Comparison of ENCODE assay signal across 8 cellular contexts in the genomic region with DNA sequence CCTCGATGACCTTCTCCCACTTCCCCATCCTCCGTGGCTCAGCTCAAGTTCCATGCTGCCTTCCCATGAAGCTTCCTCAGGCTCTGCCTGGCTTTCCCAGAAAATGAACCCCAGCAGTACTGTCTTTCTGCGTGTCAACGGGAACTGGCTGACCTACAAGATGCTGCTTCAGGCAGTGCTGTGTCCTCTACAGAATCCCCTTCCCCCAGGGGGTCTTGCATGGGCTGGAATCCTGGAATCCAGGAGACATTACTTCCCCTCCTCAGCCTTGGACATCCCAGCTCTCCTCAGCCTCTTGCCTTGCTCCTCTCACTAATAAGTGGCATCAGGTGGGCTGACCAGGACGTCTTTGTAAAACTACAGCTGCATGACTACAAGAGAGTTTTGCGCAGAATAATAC. TPM values are rescaled to one million over a fixed set of nuclear protein-coding genes. Genes with fewer than 3 reads are reported as not detected.
DNase-seq lines count a peak whose midpoint lies in the region; ATAC-seq, FAIRE-seq and TF ChIP-seq lines count a peak whose summit lies in the region.

No MANE protein-coding gene starts in this region.

- no peaks in the 10 kb centered on the region for H3K36me3 Mint-ChIP-seq in naive B cell

- POLR2A ChIA-PET in K562 (lab: Yijun Ruan, JAX): interaction anchor here (0.6 to 6.2 kb wide), 3 partner anchors 9 to 19 kb away, joined by 3 to 55 read pairs (median 3); partner anchors contain the start of gene NBEAL2

- no peak for TF ChIP-seq EP300 in K562 (IDR thresholded peaks at IDR 0.05; ENCODE audit: low read length)

- TF ChIP-seq POLR2A in K562 (conservative IDR thresholded peaks at IDR 0.05) (no peak), testis (IDR thresholded peaks at IDR 0.05) (no peak)

- no peak for TF ChIP-seq CTCF in K562 (IDR thresholded peaks at IDR 0.05 in 2 of 3, conservative IDR thresholded peaks at IDR 0.05 in 1 of 3; ENCODE audit: insufficient read depth in 2 of 3, low read depth in 1 of 3, low read length in 3 of 3)
- no peak for TF ChIP-seq CTCF in testis (IDR thresholded peaks at IDR 0.05)

- H3K4me3 ChIP-seq in K562 (no peak overlapping the region), testis (no peak overlapping the region)

- ATAC-seq in Right ventricle myocardium inferior (no peak), left cardiac atrium (no peak), K562 (no peak), naive B cell (ENCODE audit: low read depth in 2 of 2) (no peak)

- 45% methylated on average over 6 of the region's 6 CpGs for WGBS in K562 (ENCODE audit: insufficient coverage, low coverage, missing lambda C conversion rate)
- 34 to 44% methylated on average over 6 of the region's 6 CpGs for WGBS in testis, 2 donors

- peak overlapping the region in 1 of 2 experiments; percentile 62; a peak in 2 of 4 replicates for H3K9ac ChIP-seq in K562 (ENCODE audit: insufficient read depth in 1 of 2, low read depth in 2 of 2, low read length in 2 of 2)

- H3K27me3 Mint-ChIP-seq in naive B cell: no peaks in the 10 kb centered on the region

- H4K20me1 ChIP-seq in K562 (replicated peaks; ENCODE audit: control insufficient read depth, insufficient read depth, low read length): peaks cover 60% of the 10 kb centered on the region

- H3K27ac Mint-ChIP-seq in naive B cell: peak overlapping the region; percentile 53 to 93 (median 91)

- H3K27me3 ChIP-seq in K562 (ENCODE audit: control insufficient read depth in 2 of 2, insufficient read depth in 2 of 2, low read length in 2 of 2) (no peaks in the 10 kb centered on the region), testis (no peaks in the 10 kb centered on the region)

- TF ChIP-seq RAD21 in K562 (CRISPR knock-in tag; conservative IDR thresholded peaks at IDR 0.05 in 1 of 2, IDR thresholded peaks at IDR 0.05 in 1 of 2): no peak

- peak; percentile 4 for DNase-seq in Right ventricle myocardium inferior (ENCODE audit: missing footprints)
- DNase-seq in left cardiac atrium: no peak
- no peak for DNase-seq in K562 (ENCODE audit: extremely low read depth in 1 of 4, low spot score in 3 of 4)
- DNase-seq in naive B cell: no peak
- DNase-seq in NCI-H2171 treated with DMSO at 0.1 percent for 48 hours (lab: John Stamatoyannopoulos, UW): no peak
- DNase-seq in testis: no peak
- DNase-seq in EL: no peak
- DNase-seq in inferior parietal cortex (ENCODE audit: extremely low spot score): no peak

- CTCF ChIA-PET in K562 (lab: Yijun Ruan, JAX; ENCODE audit: low intra/inter-chr PET ratio): no interaction called here

- FAIRE-seq in K562 (lab: Jason Lieb, UNC): no peak

- H3K4me2 ChIP-seq in K562 (ENCODE audit: insufficient read depth, low read length): peak overlapping the region; percentile 47

- intact Hi-C loops in Right ventricle myocardium inferior (cut with DNase I): no loop called here
- intact Hi-C loops in left cardiac atrium (cut with DNase I): loop anchor here in 1 of 2 donors (5.0 kb wide), 1 partner anchor 44 kb away; no protein-coding TSS in a partner anchor
- intact Hi-C loops in K562 (cut with micrococcal nuclease): no loop called here
- intact Hi-C loops in testis (cut with DNase I; ENCODE audit: low total_unique reads): no loop called here

- BruUV-seq in K562 (replicated peaks; lab: Mats Ljungman, UMichigan): no TSS peak

- H3K9me1 ChIP-seq in K562 (ENCODE audit: control insufficient read depth, insufficient read depth, low read length): peaks cover 41% of the 10 kb centered on the region

- peak overlapping the region; percentile 76 to 92 (median 86) for H3K4me3 Mint-ChIP-seq in naive B cell

- H3K4me1 Mint-ChIP-seq in naive B cell: peaks cover 66 to 98% (median 82%) of the 10 kb centered on the region in 3 donors

- H3K27ac ChIP-seq in K562 (ENCODE audit: extremely low read depth, low read depth, low read length): no peak overlapping the region; the same call in 2 of the 3 replicates
- H3K27ac ChIP-seq in testis: no peak overlapping the region

- no peak overlapping the region for H2AFZ ChIP-seq in K562 (ENCODE audit: low read depth, low read length)

- no peaks in the 10 kb centered on the region for H3K9me3 ChIP-seq in K562 (replicated peaks; ENCODE audit: control insufficient read depth, insufficient read depth, low read depth, low read length)
- no peaks in the 10 kb centered on the region for H3K9me3 ChIP-seq in testis

- in situ Hi-C loops in K562 (cut with MboI): no loop called here

- H3K36me3 ChIP-seq in K562 (ENCODE audit: control insufficient read depth, insufficient read depth, low read length) (peaks cover 70% of the 10 kb centered on the region), testis (ENCODE audit: low read depth, missing control alignments) (no peaks in the 10 kb centered on the region)

- peaks cover 98% of the 10 kb centered on the region for H3K79me2 ChIP-seq in K562 (ENCODE audit: control insufficient read depth, insufficient read depth, low read length)

- peaks cover 45 to 55% of the 10 kb centered on the region in 2 experiments for H3K4me1 ChIP-seq in K562 (replicated peaks in 1 of 2; ENCODE audit: control insufficient read depth in 2 of 2, insufficient read depth in 2 of 2, low read length in 2 of 2)
- H3K4me1 ChIP-seq in testis: peaks cover 49% of the 10 kb centered on the region

- no peaks in the 10 kb centered on the region for H3K9me3 Mint-ChIP-seq in naive B cell

TF ChIP-seq in K562, 482 proteins besides CTCF, POLR2A, EP300 and RAD21:
- TF ChIP-seq WHSC1 (IDR thresholded peaks at IDR 0.05; ENCODE audit: low read length) (peak; percentile 9), MEIS2 (IDR thresholded peaks at IDR 0.05; ENCODE audit: partially characterized antibody) (no peak), ZNF695 (CRISPR knock-in tag; IDR thresholded peaks at IDR 0.05) (no peak)
TF ChIP-seq in K562: peak in this region for 1.

RNA-seq across cellular contexts. Expression of gene CCDC12, which starts 5.4 kb away (rescaled TPM):
- 26.3 TPM for total RNA-seq in Right ventricle myocardium inferior
- 10 to 100 TPM; 24.2 to 38.4 TPM for total RNA-seq in left cardiac atrium
- total RNA-seq in K562 (2011; cell fraction: chromatin; rRNA removed; ENCODE audit: low replicate concordance): 140 and 232 TPM in 2 replicates
- 143 and 148 TPM in 2 replicates for total RNA-seq in K562 (2011; cell fraction: nucleolus; rRNA removed)
- 188 and 262 TPM in 2 replicates for total RNA-seq in K562 (2011; cell fraction: nucleoplasm; rRNA removed)
- total RNA-seq in K562 (2014; rRNA removed): 99.0 and 101 TPM in 2 replicates
- total RNA-seq in K562 (2014; rRNA removed; fragmentation: Illumina TruSeq; extraction: Trizol): 44.4 and 63.0 TPM in 2 replicates
- 104 and 115 TPM in 2 replicates for total RNA-seq in K562 (2015; rRNA removed; fragmentation: Illumina TruSeq; extraction: Trizol)
- total RNA-seq in K562 (2021): 75.2 and 86.9 TPM in 2 replicates
- polyA plus RNA-seq in K562 (2011; rRNA removed): 47.8 and 54.0 TPM in 2 replicates
- 53.0 and 53.5 TPM in 2 replicates for polyA plus RNA-seq in K562 (2011; cell fraction: cytosol; rRNA removed)
- polyA plus RNA-seq in K562 (2011; cell fraction: nucleus; rRNA removed): 82.0 and 85.3 TPM in 2 replicates
- polyA plus RNA-seq in K562 (2012): 77.1 and 114 TPM in 2 replicates
- polyA plus RNA-seq in K562 (2014; fragmentation: Illumina TruSeq; extraction: Trizol): 105 and 127 TPM in 2 replicates
- polyA plus RNA-seq in K562 (2014; fragmentation: Nextera tagmentation; extraction: Ambion mirVana): 10 to 100 TPM in 1 of 2 experiments, 1 to 10 TPM in 1; 8.9 to 20.9 TPM
- 100 and 201 TPM in 2 replicates for polyA plus RNA-seq in K562 (2014; rRNA removed)
- polyA minus RNA-seq in K562 (2011; rRNA and poly(A)+ RNA removed): 50.3 and 53.4 TPM in 2 replicates
- 17.4 and 21.1 TPM in 2 replicates for polyA minus RNA-seq in K562 (2011; cell fraction: cytosol; rRNA and poly(A)+ RNA removed)
- polyA minus RNA-seq in K562 (2011; cell fraction: nucleus; rRNA and poly(A)+ RNA removed): 81.3 and 87.3 TPM in 2 replicates
- polyA plus RNA-seq in naive B cell (ENCODE audit: low read depth in 6 of 6): 100 to 1,000 TPM; 119 to 157 (median 123) TPM
- total RNA-seq in testis: 10 to 100 TPM; 59.6 to 66.6 TPM
- polyA plus RNA-seq in testis (ENCODE audit: insufficient read depth, low read depth, low replicate concordance): 43.3 TPM

RNA-seq across cellular contexts. Expression of gene NBEAL2, which starts 8.3 kb away (rescaled TPM):
- total RNA-seq in Right ventricle myocardium inferior (14.5 TPM), left cardiac atrium (10 to 100 TPM; 17.1 to 23.9 TPM), K562 (2014; rRNA removed) (41.3 and 45.2 TPM in 2 replicates), K562 (2014; rRNA removed; fragmentation: Illumina TruSeq; extraction: Trizol) (12.3 and 16.0 TPM in 2 replicates), K562 (2015; rRNA removed; fragmentation: Illumina TruSeq; extraction: Trizol) (23.7 and 23.9 TPM in 2 replicates), K562 (2021) (89.3 and 114 TPM in 2 replicates), testis (10 to 100 TPM; 40.2 to 44.8 TPM)
- total RNA-seq in K562 (2011; cell fraction: chromatin; rRNA removed; ENCODE audit: low replicate concordance): 322 and 1,090 TPM in 2 replicates
- 555 and 597 TPM in 2 replicates for total RNA-seq in K562 (2011; cell fraction: nucleolus; rRNA removed)
- 365 and 370 TPM in 2 replicates for total RNA-seq in K562 (2011; cell fraction: nucleoplasm; rRNA removed)
- polyA plus RNA-seq in K562 (2011; rRNA removed) (29.6 and 50.4 TPM in 2 replicates), K562 (2014; fragmentation: Illumina TruSeq; extraction: Trizol) (46.4 and 62.1 TPM in 2 replicates), K562 (2014; fragmentation: Nextera tagmentation; extraction: Ambion mirVana) (under 1 TPM; 0.06 to 0.24 TPM), K562 (2014; rRNA removed) (67.5 and 85.5 TPM in 2 replicates), naive B cell (ENCODE audit: low read depth in 6 of 6) (1 to 10 TPM in 4 of 6 donors, under 1 TPM in 1, not detected in 1; 0.34 to 2.2 (median 1.5) TPM), testis (ENCODE audit: insufficient read depth, low read depth, low replicate concordance) (16.2 TPM)
- 25.6 and 45.5 TPM in 2 replicates for polyA plus RNA-seq in K562 (2011; cell fraction: cytosol; rRNA removed)
- polyA plus RNA-seq in K562 (2011; cell fraction: nucleus; rRNA removed): 557 and 843 TPM in 2 replicates
- polyA plus RNA-seq in K562 (2012): 66.4 and 174 TPM in 2 replicates
- polyA minus RNA-seq in K562 (2011; rRNA and poly(A)+ RNA removed): 8.6 and 16.8 TPM in 2 replicates
- 23.5 and 26.4 TPM in 2 replicates for polyA minus RNA-seq in K562 (2011; cell fraction: cytosol; rRNA and poly(A)+ RNA removed)
- polyA minus RNA-seq in K562 (2011; cell fraction: nucleus; rRNA and poly(A)+ RNA removed): 104 and 118 TPM in 2 replicates
